In genomic region chr5:64691333-64691732, GRCh38 we compare ENCODE assay signal across 21 cellular contexts. TPM values are rescaled to one million over a fixed set of nuclear protein-coding genes. Genes with fewer than 3 reads are reported as not detected.
DNase-seq lines count a peak whose midpoint lies in the region; TF ChIP-seq lines count a peak whose summit lies in the region.
"Had no signal": no experiment of that assay in that cellular context is flagged by ENCODE, and none has a peak within 500 bp of the region (broad histone marks: within the 10 kb centered on the region; RNA-seq: fewer than 3 reads in every experiment).

No MANE protein-coding gene starts in this region.

- H2AFZ ChIP-seq in neuronal stem cell (ENCODE audit: low read length): peak overlapping the region; percentile 92

- intact Hi-C loops in uterus (cut with DNase I; ENCODE audit: low total_unique reads): no loop called here

- no peak overlapping the region for H3K27ac ChIP-seq in iPS-18a (ENCODE audit: low read length)
- peak overlapping the region; percentile 68 for H3K27ac ChIP-seq in neuronal stem cell (replicated peaks; ENCODE audit: low read length)
- H3K27ac ChIP-seq in uterus: no peak overlapping the region
- H3K27ac ChIP-seq: epithelial cell of prostate, gastrocnemius medialis, neutrophil, Peyer's patch, tibial nerve had no signal

- H2BK5ac ChIP-seq in neuronal stem cell (ENCODE audit: low read length): no peak overlapping the region

- DNase-seq in H7: peak; percentile 37
- no peak for DNase-seq in adipocyte (ENCODE audit: low read depth)
- peak; percentile 31 for DNase-seq in neuronal stem cell (ENCODE audit: low spot score)
- no peak for DNase-seq in uterus
- DNase-seq in NCI-H2227 (lab: John Stamatoyannopoulos, UW; ENCODE audit: unreplicated experiment): no peak
- no peak for DNase-seq in OCI-M2 (lab: John Stamatoyannopoulos, UW; ENCODE audit: unreplicated experiment)
- DNase-seq in HCEC 1CT: no peak
- DNase-seq: activated CD8-positive, alpha-beta T cell treated with anti-CD3 and anti-CD28 coated beads, Interleukin-2, amount 10 ng/mL, durations not matched to agents 7 days and 5 days; activated naive CD4-positive, alpha-beta T cell treated with anti-CD3 and anti-CD28 coated beads, Interleukin-2, amount 50 U/mL, for 16 hours; activated T-cell treated with anti-CD3 and anti-CD28 coated beads, Interleukin-2, amount 50 U/mL, for 4 hours; cortex of kidney; gastrocnemius medialis; HFFc6; KG1; NCI-H774; Peyer's patch; stimulated activated naive CD4-positive, alpha-beta T cell treated with Interleukin-2 at 50 U/mL for 16 hours had no signal

- peaks cover 6% of the 10 kb centered on the region for H3K4me1 ChIP-seq in adipocyte (ENCODE audit: control insufficient read depth, insufficient read depth, low read length)
- H3K4me1 ChIP-seq in iPS-18a (ENCODE audit: control insufficient read depth, low read depth, low read length): peaks cover 22% of the 10 kb centered on the region
- H3K4me1 ChIP-seq in neuronal stem cell (ENCODE audit: control insufficient read depth in 2 of 2, insufficient read depth in 1 of 2, low read depth in 1 of 2, low read length in 2 of 2): peaks cover 0 to 3% of the 10 kb centered on the region in 2 donors
- no peaks in the 10 kb centered on the region for H3K4me1 ChIP-seq in uterus

- H3K36me3 ChIP-seq in H7 (replicated peaks; ENCODE audit: control insufficient read depth, insufficient read depth, low read length) (no peaks in the 10 kb centered on the region), adipocyte (ENCODE audit: control insufficient read depth, insufficient read depth, low read length, severe bottlenecking) (no peaks in the 10 kb centered on the region), iPS-18a (ENCODE audit: control insufficient read depth, low read depth, low read length) (no peaks in the 10 kb centered on the region), neuronal stem cell (replicated peaks in 1 of 2; ENCODE audit: control insufficient read depth in 2 of 2, insufficient read depth in 2 of 2, low read length in 2 of 2) (peaks cover 0 to 2% of the 10 kb centered on the region in 2 donors), uterus (no peaks in the 10 kb centered on the region)
- H3K36me3 ChIP-seq: gastrocnemius medialis, neutrophil, Peyer's patch, tibial nerve had no signal

- H3K27me3 ChIP-seq in H7 (ENCODE audit: control insufficient read depth, insufficient read depth, low read length): peaks cover 6% of the 10 kb centered on the region
- peaks cover 38% of the 10 kb centered on the region for H3K27me3 ChIP-seq in adipocyte (replicated peaks; ENCODE audit: control insufficient read depth, insufficient read depth, low read length)
- H3K27me3 ChIP-seq in iPS-18a (ENCODE audit: control insufficient read depth, insufficient read depth, low read length): peaks cover 32% of the 10 kb centered on the region
- H3K27me3 ChIP-seq in neuronal stem cell (ENCODE audit: control insufficient read depth in 3 of 3, insufficient read depth in 3 of 3, low read depth in 1 of 3, low read length in 3 of 3): peaks cover 0 to 80% (median 0%) of the 10 kb centered on the region in 3 experiments
- no peaks in the 10 kb centered on the region for H3K27me3 ChIP-seq in uterus
- H3K27me3 ChIP-seq: Peyer's patch had no signal

- H3K4me2 ChIP-seq in neuronal stem cell (ENCODE audit: insufficient read depth, low read length, poor library complexity, severe bottlenecking): peak overlapping the region; percentile 92

- no peak for TF ChIP-seq POLR2A in uterus (IDR thresholded peaks at IDR 0.05)

- H2BK15ac ChIP-seq in neuronal stem cell (ENCODE audit: low read length): no peak overlapping the region

- H4K91ac ChIP-seq in neuronal stem cell (ENCODE audit: low read depth, low read length, poor library complexity): no peak overlapping the region

- no peak overlapping the region for H2AK5ac ChIP-seq in neuronal stem cell (ENCODE audit: low read depth, low read length)

- H2BK12ac ChIP-seq in neuronal stem cell (ENCODE audit: low read length): no peak overlapping the region

- no peaks in the 10 kb centered on the region for H3K79me1 ChIP-seq in neuronal stem cell (ENCODE audit: low read depth, low read length)

- H3K9ac ChIP-seq in adipocyte (ENCODE audit: low read length): no peak overlapping the region
- peak overlapping the region; percentile 69 for H3K9ac ChIP-seq in iPS-18a (ENCODE audit: low read length)
- H3K9ac ChIP-seq in neuronal stem cell (ENCODE audit: low read depth, low read length, poor library complexity): peak overlapping the region; percentile 12

- H3K18ac ChIP-seq in neuronal stem cell (ENCODE audit: low read length): no peak overlapping the region

- TF ChIP-seq CTCF in uterus (IDR thresholded peaks at IDR 0.05): no peak

- H3K4me3 ChIP-seq in H7 (ENCODE audit: insufficient read depth, low read depth, low read length): peak overlapping the region; percentile 61
- peak overlapping the region; percentile 74 for H3K4me3 ChIP-seq in adipocyte (ENCODE audit: low read length)
- H3K4me3 ChIP-seq in iPS-18a (ENCODE audit: low read length): peak overlapping the region; percentile 69
- no peak overlapping the region for H3K4me3 ChIP-seq in neuronal stem cell (ENCODE audit: low read length in 2 of 2)
- no peak overlapping the region for H3K4me3 ChIP-seq in uterus

- no peak overlapping the region for H3K14ac ChIP-seq in neuronal stem cell (ENCODE audit: low read length)

- H3K9me3 ChIP-seq in adipocyte (ENCODE audit: control insufficient read depth, low read length): peaks cover under 1% of the 10 kb centered on the region
- no peaks in the 10 kb centered on the region for H3K9me3 ChIP-seq in iPS-18a (ENCODE audit: control insufficient read depth, low read depth, low read length)
- no peaks in the 10 kb centered on the region for H3K9me3 ChIP-seq in neuronal stem cell (replicated peaks in 1 of 2; ENCODE audit: control insufficient read depth in 2 of 2, insufficient read depth in 1 of 2, low read depth in 1 of 2, low read length in 2 of 2)
- no peaks in the 10 kb centered on the region for H3K9me3 ChIP-seq in uterus
- H3K9me3 ChIP-seq: gastrocnemius medialis, Peyer's patch had no signal

- no peak overlapping the region for H2BK120ac ChIP-seq in neuronal stem cell (ENCODE audit: low read depth, low read length)

- no peak overlapping the region for H4K8ac ChIP-seq in neuronal stem cell (ENCODE audit: low read depth, low read length)

- no CpG with 5 or more reads among the region's 3 CpGs for WGBS in neuronal stem cell (ENCODE audit: extremely low coverage in 2 of 2, insufficient read length in 2 of 2, insufficient replicate concordance in 1 of 2), 2 donors

- no peak overlapping the region for H3K4ac ChIP-seq in neuronal stem cell (ENCODE audit: low read length)

- no peak overlapping the region for H3K23ac ChIP-seq in neuronal stem cell (ENCODE audit: low read depth, low read length, poor library complexity)

RNA-seq across cellular contexts. Expression of gene SHISAL2B, which starts 1.0 kb away (rescaled TPM):
- total RNA-seq in H7 (2014; rRNA removed; shearing (Covaris generic)): 15.4 and 22.5 TPM in 2 replicates
- 26.0 TPM for polyA plus RNA-seq in neuronal stem cell (2013, experiment 1 of 2)
- 24.9 TPM for polyA plus RNA-seq in neuronal stem cell (2013, experiment 2 of 2)
- not detected for total RNA-seq in uterus
- total RNA-seq: activated CD8-positive, alpha-beta T cell treated with anti-CD3 and anti-CD28 coated beads, Interleukin-2, amount 10 ng/mL, durations not matched to agents 7 days and 5 days; activated T-cell treated with anti-CD3 and anti-CD28 coated beads, Interleukin-2, amount 50 U/mL, for 4 hours; gastrocnemius medialis; HFFc6; Peyer's patch; tibial nerve had no signal

Comparison
In these comparisons a context has a peak if more than half of its experiments do, and no peak if none do; other contexts are left out.
1. DNase-seq: peak in H7 (single experiment) and neuronal stem cell (single experiment); none in adipocyte (single experiment), uterus (0 of 2), NCI-H2227 (single experiment), OCI-M2 (single experiment) and HCEC 1CT (single experiment).
2. H3K4me3 ChIP-seq: peak in H7 (single experiment), adipocyte (single experiment) and iPS-18a (single experiment); none in neuronal stem cell (0 of 2) and uterus (0 of 2).
3. RNA of gene SHISAL2B, which starts 1.0 kb away (total RNA-seq): 15.4 to 22.5 TPM in H7; not detected in uterus; every median in the first group is over 10 times any median in the second.